ENCODE assay signal across 8 cellular contexts in the genomic region with DNA sequence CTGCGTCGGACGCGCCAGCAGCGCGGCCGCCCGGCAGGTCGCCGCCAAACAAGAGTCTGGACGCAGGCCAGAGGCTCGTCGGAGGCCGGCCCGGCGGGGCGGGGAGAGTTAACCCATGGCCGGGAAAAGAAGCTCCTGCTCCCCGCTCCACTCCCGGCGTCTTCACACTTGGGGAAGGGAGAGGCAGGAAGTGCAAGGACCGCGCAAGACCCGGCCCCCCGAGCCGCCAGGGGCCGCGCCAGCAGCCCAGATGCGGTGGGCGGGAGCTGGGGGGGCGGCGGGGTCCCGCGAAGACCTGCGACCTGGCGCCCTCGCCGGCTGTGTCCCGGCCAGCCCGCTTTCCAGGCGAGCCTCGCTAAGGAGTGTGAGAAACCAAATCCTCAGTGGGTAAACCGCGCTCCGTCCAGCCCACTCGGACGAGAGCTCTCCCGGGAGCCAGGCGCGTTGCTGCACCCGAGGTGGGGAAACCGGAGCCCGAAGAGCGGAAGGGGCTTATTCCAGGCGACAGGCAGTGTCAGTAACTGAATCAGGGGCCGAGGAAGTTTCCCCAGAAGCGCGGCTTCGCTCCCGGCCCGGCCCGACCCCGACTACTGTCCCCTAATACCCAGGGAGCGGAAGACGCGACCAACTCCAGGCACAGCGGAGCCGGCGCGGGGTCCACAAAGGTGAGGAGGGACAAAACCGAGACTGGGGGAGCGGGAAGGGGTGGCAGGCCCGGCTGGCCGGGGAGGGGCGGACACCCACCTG. TPM values are rescaled to one million over a fixed set of nuclear protein-coding genes. Genes with fewer than 3 reads are reported as not detected.
DNase-seq lines count a peak whose midpoint lies in the region; ATAC-seq, FAIRE-seq and TF ChIP-seq lines count a peak whose summit lies in the region.

No MANE protein-coding gene starts in this region.

- CTCF ChIA-PET in K562 (lab: Yijun Ruan, JAX; ENCODE audit: low intra/inter-chr PET ratio) = no interaction called here

- H3K4me3 ChIP-seq in K562 (peak overlapping the region; percentile 46), iPS-18c (ENCODE audit: insufficient read depth, low read depth, low read length) (peak overlapping the region; percentile 81), skin epidermis (peak overlapping the region; percentile 41 to 70 (median 57))

- DNase-seq in A172 (ENCODE audit: low spot score) (peak; percentile 9), GM13976 (ENCODE audit: low spot score) (peak; percentile 67), LoVo (ENCODE audit: low spot score) (peak; percentile 36), K562 (ENCODE audit: extremely low read depth in 1 of 4, low spot score in 3 of 4) (peak in 3 of 4 experiments; percentile 24 to 36 (median 36)), inferior parietal cortex (ENCODE audit: extremely low spot score) (no peak)

- H3K36me3 ChIP-seq in K562 (ENCODE audit: control insufficient read depth, insufficient read depth, low read length) = no peaks in the 10 kb centered on the region

- no TSS peak for BruUV-seq in K562 (replicated peaks; lab: Mats Ljungman, UMichigan)

- no peak for TF ChIP-seq POLR2A in K562 (conservative IDR thresholded peaks at IDR 0.05)

- 13% methylated on average over 34 of the region's 75 CpGs for WGBS in K562 (ENCODE audit: insufficient coverage, low coverage, missing lambda C conversion rate)

- POLR2A ChIA-PET in K562 (lab: Yijun Ruan, JAX) = interaction anchor here (0.6 to 1.1 kb wide), 4 partner anchors 20 to 1404 kb away, joined by 3 read pairs; no protein-coding TSS in a partner anchor

- peaks cover 0 to 22% of the 10 kb centered on the region in 2 experiments; a peak in 3 of 5 replicates for H3K4me1 ChIP-seq in K562 (replicated peaks in 1 of 2; ENCODE audit: control insufficient read depth in 2 of 2, insufficient read depth in 2 of 2, low read length in 2 of 2)

- H4K20me1 ChIP-seq in K562 (replicated peaks; ENCODE audit: control insufficient read depth, insufficient read depth, low read length) = peaks cover 6% of the 10 kb centered on the region; the same call in 1 of the 2 replicates

- peak overlapping the region; percentile 69; the same call in 1 of the 2 replicates for H2AFZ ChIP-seq in K562 (ENCODE audit: low read depth, low read length)

- TF ChIP-seq EP300 in K562 (IDR thresholded peaks at IDR 0.05; ENCODE audit: low read length) = no peak

- intact Hi-C loops in K562 (cut with micrococcal nuclease) = no loop called here

- in situ Hi-C loops in GM13976 (cut with MboI; ENCODE audit: low sequenced_read_pairs, unreplicated experiment) (no loop called here), K562 (cut with MboI) (no loop called here)

- peaks cover 6% of the 10 kb centered on the region for H3K9me1 ChIP-seq in K562 (ENCODE audit: control insufficient read depth, insufficient read depth, low read length)

- FAIRE-seq in K562 (lab: Jason Lieb, UNC) = no peak

- peaks cover 21 to 27% of the 10 kb centered on the region in 2 experiments; a peak in 3 of 5 replicates for H3K27me3 ChIP-seq in K562 (ENCODE audit: control insufficient read depth in 2 of 2, insufficient read depth in 2 of 2, low read length in 2 of 2)

- TF ChIP-seq CTCF in GM13976 (IDR thresholded peaks at IDR 0.05; ENCODE audit: borderline replicate concordance, control extremely low read depth, extremely low read depth, insufficient read depth, missing control alignments) (no peak), K562 (IDR thresholded peaks at IDR 0.05 in 2 of 3, conservative IDR thresholded peaks at IDR 0.05 in 1 of 3; ENCODE audit: insufficient read depth in 2 of 3, low read depth in 1 of 3, low read length in 3 of 3) (no peak)

- H3K9ac ChIP-seq in K562 (ENCODE audit: insufficient read depth in 1 of 2, low read depth in 2 of 2, low read length in 2 of 2) = peak overlapping the region in 1 of 2 experiments; percentile 76; a peak in 2 of 4 replicates

- peak overlapping the region; percentile 29; the same call in 1 of the 2 replicates for H3K4me2 ChIP-seq in K562 (ENCODE audit: insufficient read depth, low read length)

- no peak for TF ChIP-seq RAD21 in K562 (CRISPR knock-in tag; conservative IDR thresholded peaks at IDR 0.05 in 1 of 2, IDR thresholded peaks at IDR 0.05 in 1 of 2)

- H3K9me3 ChIP-seq in K562 (replicated peaks; ENCODE audit: control insufficient read depth, insufficient read depth, low read depth, low read length) (peaks cover 5% of the 10 kb centered on the region; the same call in 1 of the 2 replicates), iPS-18c (ENCODE audit: control insufficient read depth, insufficient read depth, low read length) (peaks cover 6% of the 10 kb centered on the region)

- no peaks in the 10 kb centered on the region for H3K79me2 ChIP-seq in K562 (ENCODE audit: control insufficient read depth, insufficient read depth, low read length)

- H3K27ac ChIP-seq in K562 (ENCODE audit: extremely low read depth, low read depth, low read length) = no peak overlapping the region
- H3K27ac ChIP-seq in skin epidermis = peak overlapping the region in 13 of 21 experiments; percentile 20 to 73 (median 50)

- peak; percentile 26 for ATAC-seq in K562
- ATAC-seq in HG02623 (IDR thresholded peaks at IDR 0.05; ENCODE audit: unreplicated experiment) = no peak

TF ChIP-seq in K562, 482 proteins besides CTCF, POLR2A, EP300 and RAD21 (continues in another document):
- TF ChIP-seq, protein P1, sequence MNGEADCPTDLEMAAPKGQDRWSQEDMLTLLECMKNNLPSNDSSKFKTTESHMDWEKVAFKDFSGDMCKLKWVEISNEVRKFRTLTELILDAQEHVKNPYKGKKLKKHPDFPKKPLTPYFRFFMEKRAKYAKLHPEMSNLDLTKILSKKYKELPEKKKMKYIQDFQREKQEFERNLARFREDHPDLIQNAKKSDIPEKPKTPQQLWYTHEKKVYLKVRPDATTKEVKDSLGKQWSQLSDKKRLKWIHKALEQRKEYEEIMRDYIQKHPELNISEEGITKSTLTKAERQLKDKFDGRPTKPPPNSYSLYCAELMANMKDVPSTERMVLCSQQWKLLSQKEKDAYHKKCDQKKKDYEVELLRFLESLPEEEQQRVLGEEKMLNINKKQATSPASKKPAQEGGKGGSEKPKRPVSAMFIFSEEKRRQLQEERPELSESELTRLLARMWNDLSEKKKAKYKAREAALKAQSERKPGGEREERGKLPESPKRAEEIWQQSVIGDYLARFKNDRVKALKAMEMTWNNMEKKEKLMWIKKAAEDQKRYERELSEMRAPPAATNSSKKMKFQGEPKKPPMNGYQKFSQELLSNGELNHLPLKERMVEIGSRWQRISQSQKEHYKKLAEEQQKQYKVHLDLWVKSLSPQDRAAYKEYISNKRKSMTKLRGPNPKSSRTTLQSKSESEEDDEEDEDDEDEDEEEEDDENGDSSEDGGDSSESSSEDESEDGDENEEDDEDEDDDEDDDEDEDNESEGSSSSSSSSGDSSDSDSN (IDR thresholded peaks at IDR 0.05; ENCODE audit: borderline replicate concordance in 1 of 2, low read depth in 2 of 2, low read length in 2 of 2) = 0 out of 4 replicates have a peak, but pooled peaks of 1 of the 2 experiments have one; percentile 19
- no peak for TF ChIP-seq LCOR (CRISPR knock-in tag; IDR thresholded peaks at IDR 0.05)

RNA-seq across cellular contexts. Expression of a gene that starts 0.7 kb away (rescaled TPM):
- total RNA-seq in A172 (2014; rRNA removed; shearing (Covaris generic)) = 6.0 and 12.2 TPM in 2 replicates
- 0.76 TPM in 1 of 2 replicates, not detected in the other for total RNA-seq in K562 (2011; cell fraction: chromatin; rRNA removed; ENCODE audit: low replicate concordance)
- 0.13 and 0.50 TPM in 2 replicates for total RNA-seq in K562 (2011; cell fraction: nucleolus; rRNA removed)
- 0.31 TPM in 1 of 2 replicates, not detected in the other for total RNA-seq in K562 (2011; cell fraction: nucleoplasm; rRNA removed)
- total RNA-seq in K562 (2014; rRNA removed) = not detected in 2 replicates
- not detected in 2 replicates for total RNA-seq in K562 (2014; rRNA removed; fragmentation: Illumina TruSeq; extraction: Trizol)
- not detected in 2 replicates for total RNA-seq in K562 (2015; rRNA removed; fragmentation: Illumina TruSeq; extraction: Trizol)
- 0.07 and 0.13 TPM in 2 replicates for total RNA-seq in K562 (2021)
- polyA plus RNA-seq in K562 (2011; rRNA removed) = 0.12 TPM in 1 of 2 replicates, not detected in the other
- polyA plus RNA-seq in K562 (2011; cell fraction: cytosol; rRNA removed) = 0.06 and 0.09 TPM in 2 replicates
- polyA plus RNA-seq in K562 (2011; cell fraction: nucleus; rRNA removed) = 0.11 and 0.13 TPM in 2 replicates
- 0.03 and 0.21 TPM in 2 replicates for polyA plus RNA-seq in K562 (2012)
- not detected in 2 replicates for polyA plus RNA-seq in K562 (2014; fragmentation: Illumina TruSeq; extraction: Trizol)
- polyA plus RNA-seq in K562 (2014; fragmentation: Nextera tagmentation; extraction: Ambion mirVana) = not detected
- 0.05 TPM in 1 of 2 replicates, not detected in the other for polyA plus RNA-seq in K562 (2014; rRNA removed)
- polyA minus RNA-seq in K562 (2011; rRNA and poly(A)+ RNA removed) = 0.12 and 0.18 TPM in 2 replicates
- not detected in 2 replicates for polyA minus RNA-seq in K562 (2011; cell fraction: cytosol; rRNA and poly(A)+ RNA removed)
- 0.13 and 0.22 TPM in 2 replicates for polyA minus RNA-seq in K562 (2011; cell fraction: nucleus; rRNA and poly(A)+ RNA removed)
